24 cellular contexts compared by ENCODE assay signal in genomic region chr11:110031171-110031570, GRCh38.
"Had no signal": no experiment of that assay in that cellular context is flagged by ENCODE, and none has a peak within 500 bp of the region (broad histone marks: within the 10 kb centered on the region; RNA-seq: fewer than 3 reads in every experiment).

No MANE protein-coding gene starts in this region.

- DNase-seq: activated CD4-positive, alpha-beta T cell treated with anti-CD3 and anti-CD28 coated beads for 1 hour; activated CD8-positive, alpha-beta memory T cell treated with anti-CD3 and anti-CD28 coated beads, Interleukin-2, amount 10 ng/mL, durations not matched to agents 7 days and 5 days; activated CD8-positive, alpha-beta T cell treated with anti-CD3 and anti-CD28 coated beads, Interleukin-2, amount 10 ng/mL, durations not matched to agents 7 days and 5 days; activated naive CD8-positive, alpha-beta T cell treated with anti-CD3 and anti-CD28 coated beads, Interleukin-2, amount 50 U/mL, for 24 hours; activated T-cell treated with anti-CD3 and anti-CD28 coated beads, Interleukin-2, amount 50 U/mL, for 48 hours; amygdala; dermis blood vessel endothelial cell; effector CD4-positive, alpha-beta T cell; foreskin melanocyte; kidney glomerular epithelial cell; left lung; lower lobe of right lung; mesenchymal stem cell; naive thymus-derived CD8-positive, alpha-beta T cell; posterior cingulate gyrus; right cardiac atrium; spleen; stimulated activated naive CD8-positive, alpha-beta T cell treated with anti-CD3 and anti-CD28 coated beads, Interleukin-15, Interleukin-2, amounts not matched to agents 100 U/mL and 50 U/mL, for 24 hours; testis; uterus had no signal

- ATAC-seq: activated CD8-positive, alpha-beta memory T cell treated with anti-CD3 and anti-CD28 coated beads, Interleukin-2, amount 10 ng/mL, durations not matched to agents 7 days and 5 days; activated CD8-positive, alpha-beta T cell treated with anti-CD3 and anti-CD28 coated beads, Interleukin-2, amount 10 ng/mL, durations not matched to agents 7 days and 5 days; activated naive CD8-positive, alpha-beta T cell treated with anti-CD3 and anti-CD28 coated beads, Interleukin-2, amount 50 U/mL, for 24 hours; left lung; lower lobe of right lung; naive thymus-derived CD8-positive, alpha-beta T cell; right cardiac atrium; stimulated activated naive CD8-positive, alpha-beta T cell treated with anti-CD3 and anti-CD28 coated beads, Interleukin-15, Interleukin-2, amounts not matched to agents 100 U/mL and 50 U/mL, for 24 hours; WTC11 had no signal

- H3K4me1 ChIP-seq: breast epithelium, esophagus muscularis mucosa, left lung, lower lobe of right lung, uterus had no signal

- H3K27ac ChIP-seq: breast epithelium, esophagus muscularis mucosa, left lung, lower lobe of right lung, spleen, testis, uterus had no signal

- H3K4me3 ChIP-seq: breast epithelium, esophagus muscularis mucosa, left lung, lower lobe of right lung, spleen, testis, uterus had no signal

- FAIRE-seq: colon had no signal

- H3K36me3 ChIP-seq: breast epithelium, esophagus muscularis mucosa, left lung, lower lobe of right lung, spleen, uterus had no signal

- H3K9me3 ChIP-seq: breast epithelium, esophagus muscularis mucosa, left lung, lower lobe of right lung, testis, uterus had no signal

- H3K27me3 ChIP-seq: esophagus muscularis mucosa, left lung, testis, uterus had no signal
